ENCODE assay signal across 8 cellular contexts in genomic region chr6:32196682-32197616, GRCh38. TPM values are rescaled to one million over a fixed set of nuclear protein-coding genes. Genes with fewer than 3 reads are reported as not detected.
DNase-seq lines count a peak whose midpoint lies in the region; ATAC-seq and TF ChIP-seq lines count a peak whose summit lies in the region.

No MANE protein-coding gene starts in this region.

- DNase-seq in SJCRH30 (peak in 1 of 2 experiments; percentile 29), epithelial cell of esophagus (ENCODE audit: low read depth) (no peak), omental fat pad (ENCODE audit: low spot score) (no peak), G401 (ENCODE audit: low spot score) (no peak)
- no peak for DNase-seq in naive thymus-derived CD8-positive, alpha-beta T cell

- no peaks in the 10 kb centered on the region for H3K36me3 ChIP-seq in SJCRH30

- peak overlapping the region; percentile 98 to 100 (median 100) for H3K27ac Mint-ChIP-seq in naive thymus-derived CD8-positive, alpha-beta T cell

- in situ Hi-C loops in G401 (cut with HindIII; ENCODE audit: low sequenced_read_pairs), result no loop called here

- H3K4me1 ChIP-seq in SJCRH30, result peaks cover 12% of the 10 kb centered on the region

- no peaks in the 10 kb centered on the region for H3K9me3 ChIP-seq in SJCRH30 (replicated peaks)

- H3K4me3 ChIP-seq in SJCRH30 (peak overlapping the region; percentile 73), epithelial cell of esophagus (ENCODE audit: low read length) (peak overlapping the region; percentile 96)

- POLR2A ChIA-PET in naive thymus-derived CD8-positive, alpha-beta T cell (lab: Charles Lee), result interaction anchor here (0.6 to 12.3 kb wide), 11 partner anchors 9 to 654 kb away, joined by 3 to 303 read pairs (median 5); partner anchors contain the start of genes AGER, AGPAT1, ATF6B and DXO

- no peaks in the 10 kb centered on the region for H3K9me3 Mint-ChIP-seq in naive thymus-derived CD8-positive, alpha-beta T cell

- peaks cover 23 to 40% (median 36%) of the 10 kb centered on the region in 4 donors for H3K4me1 Mint-ChIP-seq in naive thymus-derived CD8-positive, alpha-beta T cell

- H3K4me3 Mint-ChIP-seq in naive thymus-derived CD8-positive, alpha-beta T cell, result peak overlapping the region; percentile 92 to 100 (median 97)

- ATAC-seq in naive thymus-derived CD8-positive, alpha-beta T cell, result no peak
- ATAC-seq in omental fat pad (ENCODE audit: low FRiP score) (no peak), HG03520 (IDR thresholded peaks at IDR 0.05; ENCODE audit: unreplicated experiment) (no peak), GM19328 (IDR thresholded peaks at IDR 0.05; ENCODE audit: unreplicated experiment) (no peak)

- peaks cover 0 to 2% (median 0%) of the 10 kb centered on the region in 5 donors for H3K27me3 Mint-ChIP-seq in naive thymus-derived CD8-positive, alpha-beta T cell

- no peaks in the 10 kb centered on the region for H3K27me3 ChIP-seq in SJCRH30

- TF ChIP-seq CTCF in GM12873 (IDR thresholded peaks at IDR 0.05; ENCODE audit: insufficient read depth, low read depth, low read length, missing control alignments), result peak; percentile 28
- no peak for TF ChIP-seq CTCF in epithelial cell of esophagus (IDR thresholded peaks at IDR 0.05; ENCODE audit: insufficient read depth, low read depth, low read length, missing control alignments)
- TF ChIP-seq CTCF in omental fat pad (IDR thresholded peaks at IDR 0.05), result no peak

- peak overlapping the region; percentile 100 for H3K27ac ChIP-seq in SJCRH30

- peaks cover 0 to 1% (median 0%) of the 10 kb centered on the region in 3 donors for H3K36me3 Mint-ChIP-seq in naive thymus-derived CD8-positive, alpha-beta T cell

RNA-seq across cellular contexts. Expression of gene GPSM3, which starts 4.5 kb away (rescaled TPM):
- total RNA-seq in SJCRH30 (2014; rRNA removed; shearing (Covaris generic)), result 2.8 and 3.6 TPM in 2 replicates
- total RNA-seq in naive thymus-derived CD8-positive, alpha-beta T cell, result 100 to 1,000 TPM; 274 to 276 TPM
- polyA plus RNA-seq in naive thymus-derived CD8-positive, alpha-beta T cell, result 100 to 1,000 TPM; 106 to 144 (median 138) TPM
- 10 to 100 TPM in 3 of 4 donors, 1 to 10 TPM in 1; 9.7 to 28.3 (median 23.2) TPM for total RNA-seq in omental fat pad
- total RNA-seq in G401 (2014; rRNA removed; shearing (Covaris generic)), result 3.4 and 7.9 TPM in 2 replicates

RNA-seq across cellular contexts. Expression of gene PBX2, which starts 6.9 kb away (rescaled TPM):
- 39.4 and 41.7 TPM in 2 replicates for total RNA-seq in SJCRH30 (2014; rRNA removed; shearing (Covaris generic))
- 100 to 1,000 TPM; 173 to 174 TPM for total RNA-seq in naive thymus-derived CD8-positive, alpha-beta T cell
- polyA plus RNA-seq in naive thymus-derived CD8-positive, alpha-beta T cell, result 1 to 10 TPM; 1.6 to 2.2 (median 2.0) TPM
- 10 to 100 TPM; 27.7 to 65.3 (median 34.6) TPM for total RNA-seq in omental fat pad
- 109 and 123 TPM in 2 replicates for total RNA-seq in G401 (2014; rRNA removed; shearing (Covaris generic))

RNA-seq across cellular contexts. Expression of gene AGER, which starts 12.9 kb away (rescaled TPM):
- 0.71 and 1.4 TPM in 2 replicates for total RNA-seq in SJCRH30 (2014; rRNA removed; shearing (Covaris generic))
- total RNA-seq in naive thymus-derived CD8-positive, alpha-beta T cell, result 10 to 100 TPM; 56.0 to 60.3 TPM
- 1 to 10 TPM in 1 of 3 donors, under 1 TPM in 2; 0.09 to 1.9 (median 0.25) TPM for polyA plus RNA-seq in naive thymus-derived CD8-positive, alpha-beta T cell
- 1 to 10 TPM in 3 of 4 donors, under 1 TPM in 1; 0.48 to 9.3 (median 1.2) TPM for total RNA-seq in omental fat pad
- 3.8 and 17.4 TPM in 2 replicates for total RNA-seq in G401 (2014; rRNA removed; shearing (Covaris generic))

RNA-seq across cellular contexts. Expression of gene RNF5, which starts 18.7 kb away (rescaled TPM):
- total RNA-seq in SJCRH30 (2014; rRNA removed; shearing (Covaris generic)), result 60.0 and 63.7 TPM in 2 replicates
- 10 to 100 TPM; 38.6 to 40.0 TPM for total RNA-seq in naive thymus-derived CD8-positive, alpha-beta T cell
- polyA plus RNA-seq in naive thymus-derived CD8-positive, alpha-beta T cell, result 100 to 1,000 TPM; 102 to 117 (median 102) TPM
- 10 to 100 TPM; 35.1 to 59.1 (median 50.6) TPM for total RNA-seq in omental fat pad
- 122 and 128 TPM in 2 replicates for total RNA-seq in G401 (2014; rRNA removed; shearing (Covaris generic))

RNA-seq across cellular contexts. Expression of gene AGPAT1, which starts 21.1 kb away (rescaled TPM):
- total RNA-seq in SJCRH30 (2014; rRNA removed; shearing (Covaris generic)), result 66.1 and 70.3 TPM in 2 replicates
- total RNA-seq in naive thymus-derived CD8-positive, alpha-beta T cell, result 10 to 100 TPM; 27.5 to 28.6 TPM
- 10 to 100 TPM; 16.3 to 19.5 (median 19.1) TPM for polyA plus RNA-seq in naive thymus-derived CD8-positive, alpha-beta T cell
- 10 to 100 TPM; 26.4 to 40.9 (median 35.7) TPM for total RNA-seq in omental fat pad
- total RNA-seq in G401 (2014; rRNA removed; shearing (Covaris generic)), result 75.4 and 80.4 TPM in 2 replicates

Comparison
In these comparisons a context has a peak if more than half of its experiments do, and no peak if none do; other contexts are left out.
1. RNA of gene GPSM3, which starts 4.5 kb away (total RNA-seq): 274 to 276 TPM in naive thymus-derived CD8-positive, alpha-beta T cell; 9.7 to 28.3 TPM in omental fat pad, 2.8 to 3.6 TPM in SJCRH30 and 3.4 to 7.9 TPM in G401; every median in the first group is over 4 times any median in the second.